16 cellular contexts compared by ENCODE assay signal in the genomic region with DNA sequence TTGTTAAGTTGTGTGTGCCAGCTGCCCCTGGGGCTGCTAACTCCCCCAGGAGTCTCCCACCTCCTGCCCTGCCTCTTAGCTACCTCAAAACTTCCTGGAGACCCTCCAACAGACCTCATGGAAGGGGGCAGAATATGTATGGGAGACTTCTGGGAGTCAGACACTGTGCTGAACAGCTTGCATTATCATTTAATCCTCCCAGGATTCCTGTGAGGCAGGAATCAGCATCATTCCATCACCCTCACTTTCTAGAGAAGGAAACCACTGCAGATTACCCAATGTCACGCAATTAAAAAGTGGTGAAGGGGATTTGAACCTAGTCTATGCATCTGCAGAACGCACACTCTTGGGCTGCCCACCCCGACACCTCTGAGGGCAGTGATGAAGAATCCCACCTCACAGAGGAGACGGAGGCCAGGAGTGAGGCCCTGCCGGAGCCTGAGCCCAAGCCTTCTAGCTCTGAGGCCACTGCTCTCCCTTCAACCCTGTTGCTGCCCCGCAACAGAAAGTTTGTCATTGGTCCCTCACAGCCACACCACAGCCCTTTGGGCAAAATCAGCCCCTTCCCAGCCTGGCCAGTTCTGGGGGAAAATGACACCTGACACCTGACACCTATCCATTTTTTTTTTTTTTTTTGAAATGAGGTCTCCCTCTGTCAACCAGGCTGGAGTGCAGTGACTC. TPM values are rescaled to one million over a fixed set of nuclear protein-coding genes. Genes with fewer than 3 reads are reported as not detected.
DNase-seq lines count a peak whose midpoint lies in the region; ATAC-seq, FAIRE-seq and TF ChIP-seq lines count a peak whose summit lies in the region.
"Had no signal": no experiment of that assay in that cellular context is flagged by ENCODE, and none has a peak within 500 bp of the region (broad histone marks: within the 10 kb centered on the region; RNA-seq: fewer than 3 reads in every experiment).

No MANE protein-coding gene starts in this region.

- H3K27me3 ChIP-seq in ACC112 (ENCODE audit: insufficient read depth, low read length) (no peaks in the 10 kb centered on the region), SJSA1 (replicated peaks) (no peaks in the 10 kb centered on the region), right cardiac atrium (ENCODE audit: control insufficient read depth, insufficient read depth) (no peaks in the 10 kb centered on the region)

- H3K9me3 ChIP-seq in SJSA1 (replicated peaks) (no peaks in the 10 kb centered on the region), right cardiac atrium (ENCODE audit: control insufficient read depth, low read length) (no peaks in the 10 kb centered on the region)

- 83% methylated on average over 6 of the region's 6 CpGs for WGBS in right cardiac atrium

- H3K36me3 ChIP-seq in ACC112 (ENCODE audit: insufficient read depth, low read length), result no peaks in the 10 kb centered on the region
- H3K36me3 ChIP-seq in SJSA1, result peaks cover 70% of the 10 kb centered on the region

- no peak for FAIRE-seq in GM12891 (lab: Jason Lieb, UNC)
- FAIRE-seq: HTR-8/SVneo had no signal

- DNase-seq in SJSA1 (ENCODE audit: low read depth in 1 of 2, low spot score in 2 of 2) (no peak), right cardiac atrium (no peak), posterior vena cava (ENCODE audit: low spot score) (peak; percentile 20), GM12891 (ENCODE audit: insufficient read length, low spot score) (no peak), DMS 273 treated with DMSO at 0.1 percent for 48 hours (lab: John Stamatoyannopoulos, UW) (no peak), Ammon's horn (ENCODE audit: low spot score) (no peak), HUDEP-2 (lab: John Stamatoyannopoulos, UW; ENCODE audit: unreplicated experiment in 76 of 76) (no peak)
- DNase-seq: activated CD4-positive, alpha-beta T cell treated with anti-CD3 and anti-CD28 coated beads, Interleukin-2, amount 10 ng/mL, durations not matched to agents 7 days and 5 days; activated effector memory CD4-positive, alpha-beta T cell treated with anti-CD3 and anti-CD28 coated beads, Interleukin-2, amount 50 U/mL, for 16 hours; AML-193; head of caudate nucleus; NCI-H146; stimulated activated naive CD8-positive, alpha-beta T cell treated with anti-CD3 and anti-CD28 coated beads, Interleukin-15, Interleukin-2, amounts not matched to agents 100 U/mL and 50 U/mL, for 24 hours had no signal

- no peak for ATAC-seq in right cardiac atrium
- ATAC-seq: stimulated activated naive CD8-positive, alpha-beta T cell treated with anti-CD3 and anti-CD28 coated beads, Interleukin-15, Interleukin-2, amounts not matched to agents 100 U/mL and 50 U/mL, for 24 hours had no signal

- H3K4me3 ChIP-seq in ACC112 (ENCODE audit: low read depth, low read length), result peak overlapping the region; percentile 79
- peak overlapping the region; percentile 52 for H3K4me3 ChIP-seq in SJSA1
- peak overlapping the region; percentile 47 for H3K4me3 ChIP-seq in right cardiac atrium (ENCODE audit: low read length)

- intact Hi-C loops in right cardiac atrium (cut with DNase I) (no loop called here), posterior vena cava (cut with DNase I) (loop anchor here in 1 of 2 donors (5.0 kb wide), 1 partner anchor 37 kb away; no protein-coding TSS in a partner anchor)

- no peak overlapping the region for H3K27ac ChIP-seq in ACC112 (ENCODE audit: low read depth, low read length)
- H3K27ac ChIP-seq in SJSA1, result no peak overlapping the region
- H3K27ac ChIP-seq in right cardiac atrium (ENCODE audit: low read length), result peak overlapping the region; percentile 43

- peaks cover 53% of the 10 kb centered on the region for H3K79me2 ChIP-seq in ACC112 (ENCODE audit: control insufficient read depth, insufficient read depth, low read length, unreplicated experiment)

- no peak for TF ChIP-seq POLR2A in GM12891 (IDR thresholded peaks at IDR 0.05; ENCODE audit: low read depth, low read length)

- H3K4me1 ChIP-seq in ACC112 (ENCODE audit: control insufficient read depth, insufficient read depth, low read length, unreplicated experiment) (peaks cover 55% of the 10 kb centered on the region), SJSA1 (replicated peaks) (peaks cover 93% of the 10 kb centered on the region), right cardiac atrium (ENCODE audit: control insufficient read depth, insufficient read depth, low read length) (peaks cover 17% of the 10 kb centered on the region)

- no peak overlapping the region for H2AFZ ChIP-seq in ACC112 (ENCODE audit: low read length, unreplicated experiment)

TF ChIP-seq in GM12891, 5 proteins besides CTCF, POLR2A, EP300 and RAD21:
- TF ChIP-seq TAF1 (IDR thresholded peaks at IDR 0.05; ENCODE audit: low read depth, low read length) (no peak), PAX5 (IDR thresholded peaks at IDR 0.05; ENCODE audit: insufficient read depth, low read length, severe bottlenecking) (no peak), POLR2AphosphoS5 (IDR thresholded peaks at IDR 0.05; ENCODE audit: low read depth, low read length) (no peak), POU2F2 (IDR thresholded peaks at IDR 0.05; ENCODE audit: low read depth, low read length) (no peak), SPI1 (IDR thresholded peaks at IDR 0.05; ENCODE audit: low read depth, low read length) (no peak)
TF ChIP-seq in GM12891: peak in this region for 0.

RNA-seq across cellular contexts. Expression of gene IL17B, which starts 30.3 kb away (rescaled TPM):
- total RNA-seq in SJSA1 (2014; rRNA removed; shearing (Covaris generic)), result 1.00 TPM in 1 of 2 replicates, not detected in the other
- total RNA-seq in right cardiac atrium (1 to 10 TPM in 1 of 4 donors, under 1 TPM in 2, not detected in 1; 0.65 to 2.3 (median 0.94) TPM), posterior vena cava (10 to 100 TPM in 1 of 2 donors, 1 to 10 TPM in 1; 8.5 to 15.2 TPM)
- 1.4 TPM for polyA plus RNA-seq in right cardiac atrium
- not detected for polyA plus RNA-seq in GM12891 (2012; ENCODE audit: low read depth, missing spikeins)
- total RNA-seq: activated CD4-positive, alpha-beta T cell treated with anti-CD3 and anti-CD28 coated beads, Interleukin-2, amount 10 ng/mL, durations not matched to agents 7 days and 5 days; mononuclear cell had no signal

RNA-seq across cellular contexts. Expression of gene PCYOX1L, which starts 51.6 kb away (rescaled TPM):
- 23.7 and 26.4 TPM in 2 replicates for total RNA-seq in SJSA1 (2014; rRNA removed; shearing (Covaris generic))
- total RNA-seq in right cardiac atrium (1 to 10 TPM; 4.7 to 7.0 (median 6.2) TPM), posterior vena cava (1 to 10 TPM; 3.1 to 5.6 TPM)
- polyA plus RNA-seq in right cardiac atrium, result 3.7 TPM
- 8.9 TPM for polyA plus RNA-seq in GM12891 (2012; ENCODE audit: low read depth, missing spikeins)
